Comparison of ENCODE assay signal across 8 cellular contexts in genomic region chr19:37778613-37779138, GRCh38. TPM values are rescaled to one million over a fixed set of nuclear protein-coding genes. Genes with fewer than 3 reads are reported as not detected.
DNase-seq lines count a peak whose midpoint lies in the region; ATAC-seq and TF ChIP-seq lines count a peak whose summit lies in the region.

No MANE protein-coding gene starts in this region.

- DNase-seq in DMS79 treated with DMSO at 0.1 percent for 48 hours (lab: John Stamatoyannopoulos, UW) (peak; percentile 55), DMS79 (lab: John Stamatoyannopoulos, UW) (no peak), HuH-7 (ENCODE audit: low spot score) (peak; percentile 35), astrocyte of the spinal cord (ENCODE audit: low read depth, low spot score) (no peak), left colon (no peak), thoracic aorta (ENCODE audit: low spot score) (no peak), NCI-H1092 (lab: John Stamatoyannopoulos, UW) (no peak)
- DNase-seq in NK-92 treated with Interleukin-12 subunit alpha and Interleukin-12 subunit beta, amount 100 ng/mL, for 24 hours (lab: John Stamatoyannopoulos, UW): no peak

- ATAC-seq in left colon (peak; percentile 46), thoracic aorta (ENCODE audit: insufficient number of reproducible peaks, low FRiP score, low read depth) (no peak)

- no peak for TF ChIP-seq CTCF in astrocyte of the spinal cord (IDR thresholded peaks at IDR 0.05; ENCODE audit: low read depth, low read length)
- no peak for TF ChIP-seq CTCF in thoracic aorta (IDR thresholded peaks at IDR 0.05)

- H3K9me3 ChIP-seq in thoracic aorta: peaks cover 1% of the 10 kb centered on the region

- no peaks in the 10 kb centered on the region for H3K27me3 ChIP-seq in thoracic aorta (replicated peaks; ENCODE audit: insufficient read depth)

- H3K27ac ChIP-seq in thoracic aorta: peak overlapping the region; percentile 72 to 84

- intact Hi-C loops in left colon (cut with DNase I, micrococcal nuclease): no loop called here

- H3K4me1 ChIP-seq in thoracic aorta (ENCODE audit: control insufficient read depth in 1 of 2, low read depth in 2 of 2): peaks cover 5 to 14% of the 10 kb centered on the region in 2 donors

- H3K4me3 ChIP-seq in astrocyte of the spinal cord (ENCODE audit: low read depth, low read length): peak overlapping the region; percentile 60
- H3K4me3 ChIP-seq in thoracic aorta: peak overlapping the region; percentile 75

- H3K36me3 ChIP-seq in thoracic aorta: no peaks in the 10 kb centered on the region

- in situ Hi-C loops in astrocyte of the spinal cord (cut with HindIII; ENCODE audit: low sequenced_read_pairs): no loop called here

RNA-seq across cellular contexts. Expression of gene ZNF573, which starts 0.7 kb away (rescaled TPM):
- 1 to 10 TPM; 6.0 to 7.4 TPM for total RNA-seq in left colon
- 10 to 100 TPM in 1 of 2 donors, 1 to 10 TPM in 1; 5.8 to 18.8 TPM for total RNA-seq in thoracic aorta

RNA-seq across cellular contexts. Expression of gene ZNF607, which starts 59.1 kb away (rescaled TPM):
- total RNA-seq in left colon (1 to 10 TPM; 5.7 to 6.1 TPM), thoracic aorta (1 to 10 TPM; 3.5 to 4.1 TPM)

Comparison
In these comparisons a context has a peak if more than half of its experiments do, and no peak if none do; other contexts are left out.
1. DNase-seq: peak in DMS79 treated with DMSO at 0.1 percent for 48 hours (single experiment) and HuH-7 (single experiment); none in DMS79 (single experiment), astrocyte of the spinal cord (single experiment), left colon (0 of 2), thoracic aorta (single experiment), NCI-H1092 (single experiment) and NK-92 treated with Interleukin-12 subunit alpha and Interleukin-12 subunit beta, amount 100 ng/mL, for 24 hours (single experiment).